ENCODE assay signal across 21 cellular contexts in the genomic region with DNA sequence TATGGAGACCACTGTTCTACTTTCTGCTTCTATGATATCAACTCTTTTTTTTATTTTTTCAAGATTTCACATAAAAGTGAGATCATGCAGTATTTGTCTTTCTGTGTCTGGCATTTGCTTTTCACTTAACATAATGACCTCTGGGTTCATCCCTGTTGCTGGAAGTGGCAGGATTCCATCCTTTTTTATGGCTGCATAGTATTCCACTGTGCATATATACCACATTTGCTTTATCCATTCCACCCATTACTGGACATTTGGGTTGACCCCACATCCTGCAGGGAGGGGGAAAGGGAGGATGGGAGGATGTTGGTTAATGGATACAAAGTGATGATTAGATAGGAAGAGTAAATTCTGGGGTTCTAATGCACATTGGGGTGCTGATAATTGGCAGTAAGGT.
A peak's percentile ranks its signal among the peaks of the same experiment; 100 is the strongest.
DNase-seq lines count a peak whose midpoint lies in the region; ATAC-seq, FAIRE-seq and TF ChIP-seq lines count a peak whose summit lies in the region.
"Had no signal": no experiment of that assay in that cellular context is flagged by ENCODE, and none has a peak within 500 bp of the region (broad histone marks: within the 10 kb centered on the region; RNA-seq: fewer than 3 reads in every experiment).

No MANE protein-coding gene starts in this region.

- no peak overlapping the region for H3K27ac ChIP-seq in K562 (ENCODE audit: extremely low read depth, low read depth, low read length)
- no peak overlapping the region for H3K27ac ChIP-seq in neural progenitor cell
- H3K27ac ChIP-seq in A673 (ENCODE audit: low read depth, low read length, poor library complexity, severe bottlenecking), result no peak overlapping the region
- H3K27ac ChIP-seq: BLaER1 treated with 17β-estradiol and CSF1 and Interleukin-3, amounts not matched to agents 10 nM and 100 nM; C4-2B had no signal

- H3K27me3 ChIP-seq in K562 (ENCODE audit: control insufficient read depth in 2 of 2, insufficient read depth in 2 of 2, low read length in 2 of 2) (peaks cover 8 to 44% of the 10 kb centered on the region in 2 experiments; a peak in 3 of 5 replicates), neural progenitor cell (no peaks in the 10 kb centered on the region), A673 (replicated peaks; ENCODE audit: insufficient read depth, low read depth, low read length, poor library complexity) (no peaks in the 10 kb centered on the region)
- H3K27me3 ChIP-seq: BLaER1 treated with 17β-estradiol and CSF1 and Interleukin-3, amounts not matched to agents 10 nM and 100 nM had no signal

- H4K20me1 ChIP-seq in K562 (replicated peaks; ENCODE audit: control insufficient read depth, insufficient read depth, low read length) (no peaks in the 10 kb centered on the region), neural progenitor cell (ENCODE audit: low read depth) (no peaks in the 10 kb centered on the region)
- H4K20me1 ChIP-seq: BLaER1 treated with 17β-estradiol and CSF1 and Interleukin-3, amounts not matched to agents 10 nM and 100 nM had no signal

- H3K4me1 ChIP-seq in K562 (replicated peaks in 1 of 2; ENCODE audit: control insufficient read depth in 2 of 2, insufficient read depth in 2 of 2, low read length in 2 of 2) (no peaks in the 10 kb centered on the region), neural progenitor cell (no peaks in the 10 kb centered on the region), A673 (ENCODE audit: insufficient read depth, low read length, poor library complexity, severe bottlenecking) (no peaks in the 10 kb centered on the region)
- H3K4me1 ChIP-seq: Caco-2 had no signal

- no peak for TF ChIP-seq RAD21 in K562 (CRISPR knock-in tag; conservative IDR thresholded peaks at IDR 0.05 in 1 of 2, IDR thresholded peaks at IDR 0.05 in 1 of 2)

- H3K36me3 ChIP-seq in K562 (ENCODE audit: control insufficient read depth, insufficient read depth, low read length), result no peaks in the 10 kb centered on the region
- no peaks in the 10 kb centered on the region for H3K36me3 ChIP-seq in neural progenitor cell
- H3K36me3 ChIP-seq in A673 (ENCODE audit: insufficient read depth, low read length, poor library complexity, severe bottlenecking), result no peaks in the 10 kb centered on the region
- H3K36me3 ChIP-seq: BLaER1 treated with 17β-estradiol and CSF1 and Interleukin-3, amounts not matched to agents 10 nM and 100 nM had no signal

- H3K4me3 Mint-ChIP-seq in neural progenitor cell, result peak overlapping the region; percentile 42
- H3K4me3 Mint-ChIP-seq: B cell; CD4-positive, alpha-beta T cell; CD8-positive, alpha-beta T cell had no signal

- H3K4me3 ChIP-seq in K562 (no peak overlapping the region), neural progenitor cell (no peak overlapping the region), A673 (ENCODE audit: low read depth, low read length, poor library complexity, severe bottlenecking) (no peak overlapping the region)
- H3K4me3 ChIP-seq: BLaER1 treated with 17β-estradiol and CSF1 and Interleukin-3, amounts not matched to agents 10 nM and 100 nM had no signal

- H3K9me3 Mint-ChIP-seq in neural progenitor cell, result peaks cover 5% of the 10 kb centered on the region

- H3K79me2 ChIP-seq in K562 (ENCODE audit: control insufficient read depth, insufficient read depth, low read length) (no peaks in the 10 kb centered on the region), neural progenitor cell (ENCODE audit: low read depth) (no peaks in the 10 kb centered on the region)

- no peak for FAIRE-seq in K562 (lab: Jason Lieb, UNC)
- FAIRE-seq: A204.1, D721Med, G401.6, GM12891, GM19239 had no signal

- BruUV-seq in K562 (replicated peaks; lab: Mats Ljungman, UMichigan) (no TSS peak), A673 (replicated peaks; lab: Mats Ljungman, UMichigan) (no TSS peak)

- H2AFZ ChIP-seq in K562 (ENCODE audit: low read depth, low read length), result no peak overlapping the region
- H2AFZ ChIP-seq in neural progenitor cell (replicated peaks), result no peak overlapping the region

- POLR2A ChIA-PET in K562 (lab: Yijun Ruan, JAX), result no interaction called here
- POLR2A ChIA-PET in A673 (lab: Charles Lee; ENCODE audit: low non-redundant PET), result no interaction called here

- CTCF ChIA-PET in K562 (lab: Yijun Ruan, JAX; ENCODE audit: low intra/inter-chr PET ratio) (no interaction called here), A673 (lab: Charles Lee) (no interaction called here)

- H3K9me3 ChIP-seq in K562 (replicated peaks; ENCODE audit: control insufficient read depth, insufficient read depth, low read depth, low read length) (no peaks in the 10 kb centered on the region), neural progenitor cell (ENCODE audit: low read depth) (no peaks in the 10 kb centered on the region), A673 (ENCODE audit: low read depth, low read length, poor library complexity, severe bottlenecking) (no peaks in the 10 kb centered on the region)
- H3K9me3 ChIP-seq: Caco-2 had no signal

- H3F3A ChIP-seq in neural progenitor cell (ENCODE audit: low read depth), result no peaks in the 10 kb centered on the region

- no peak for ATAC-seq in K562
- ATAC-seq: CD8-positive, alpha-beta T cell had no signal

- no peak for TF ChIP-seq EP300 in K562 (IDR thresholded peaks at IDR 0.05; ENCODE audit: low read length)

- H3K27ac Mint-ChIP-seq in neural progenitor cell, result no peak overlapping the region
- H3K27ac Mint-ChIP-seq: B cell; CD4-positive, alpha-beta T cell; CD8-positive, alpha-beta T cell had no signal

- H3K9ac ChIP-seq in K562 (ENCODE audit: insufficient read depth in 1 of 2, low read depth in 2 of 2, low read length in 2 of 2) (no peak overlapping the region), neural progenitor cell (no peak overlapping the region)
- H3K9ac ChIP-seq: BLaER1 treated with 17β-estradiol and CSF1 and Interleukin-3, amounts not matched to agents 10 nM and 100 nM had no signal

- DNase-seq in K562 (ENCODE audit: extremely low read depth in 1 of 4, low spot score in 3 of 4) (no peak), neural progenitor cell (ENCODE audit: low spot score) (no peak), nucleus accumbens (lab: John Stamatoyannopoulos, UW) (no peak), A673 (ENCODE audit: low spot score) (no peak), amniotic stem cell (lab: John Stamatoyannopoulos, UW) (no peak)
- DNase-seq: 8988T; AML-193; Caco-2; Calu3; CD4-positive, alpha-beta T cell; CD8-positive, alpha-beta T cell; DMS79 treated with DMSO at 0.1 percent for 48 hours; GF-D8 had no signal

- in situ Hi-C loops in K562 (cut with MboI), result no loop called here

- no peaks in the 10 kb centered on the region for H3K4me1 Mint-ChIP-seq in neural progenitor cell
- H3K4me1 Mint-ChIP-seq: B cell had no signal

- peaks cover 2% of the 10 kb centered on the region for H3K27me3 Mint-ChIP-seq in neural progenitor cell (ENCODE audit: insufficient read depth, low read depth)

- intact Hi-C loops in K562 (cut with micrococcal nuclease) (no loop called here), A673 (cut with micrococcal nuclease; ENCODE audit: unreplicated experiment) (no loop called here)

- H3K9me1 ChIP-seq in K562 (ENCODE audit: control insufficient read depth, insufficient read depth, low read length), result no peaks in the 10 kb centered on the region

- no peak overlapping the region for H3K4me2 ChIP-seq in K562 (ENCODE audit: insufficient read depth, low read length)
- no peak overlapping the region for H3K4me2 ChIP-seq in neural progenitor cell
- H3K4me2 ChIP-seq: BLaER1 treated with 17β-estradiol and CSF1 and Interleukin-3, amounts not matched to agents 10 nM and 100 nM had no signal

- no peak for TF ChIP-seq POLR2A in K562 (conservative IDR thresholded peaks at IDR 0.05)

- TF ChIP-seq CTCF in K562 (IDR thresholded peaks at IDR 0.05 in 2 of 3, conservative IDR thresholded peaks at IDR 0.05 in 1 of 3; ENCODE audit: insufficient read depth in 2 of 3, low read depth in 1 of 3, low read length in 3 of 3), result no peak
- TF ChIP-seq CTCF in neural progenitor cell (IDR thresholded peaks at IDR 0.05), result no peak
- no peak for TF ChIP-seq CTCF in A673 (conservative IDR thresholded peaks at IDR 0.05; ENCODE audit: low read depth, low read length)

- no peaks in the 10 kb centered on the region for H3K36me3 Mint-ChIP-seq in neural progenitor cell
- H3K36me3 Mint-ChIP-seq: CD8-positive, alpha-beta T cell had no signal

TF ChIP-seq in K562, 482 proteins besides CTCF, POLR2A, EP300 and RAD21 (continues in another document):
- TF ChIP-seq CAMTA2 (CRISPR knock-in tag; conservative IDR thresholded peaks at IDR 0.05) (no peak), TCF7L2 (IDR thresholded peaks at IDR 0.05; ENCODE audit: low read depth, low read length) (no peak), ZNF79 (CRISPR knock-in tag; IDR thresholded peaks at IDR 0.05; ENCODE audit: low read depth) (no peak), RBM25 (IDR thresholded peaks at IDR 0.05; ENCODE audit: low read depth, low read length, severe bottlenecking) (peak; percentile 66), NONO (IDR thresholded peaks at IDR 0.05; ENCODE audit: low read depth in 2 of 2, low read length in 1 of 2) (no peak), MBD2 (IDR thresholded peaks at IDR 0.05; ENCODE audit: borderline replicate concordance, low read depth) (no peak), SRSF3 (IDR thresholded peaks at IDR 0.05; ENCODE audit: insufficient read depth, low read length) (no peak), ZFP36 (IDR thresholded peaks at IDR 0.05; ENCODE audit: low read depth, low read length, partially characterized antibody) (no peak), ZNF146 (CRISPR knock-in tag; IDR thresholded peaks at IDR 0.05; ENCODE audit: unreplicated experiment) (peak; percentile 89), ZNF140 (CRISPR knock-in tag; IDR thresholded peaks at IDR 0.05) (no peak)
- TF ChIP-seq, protein P1, sequence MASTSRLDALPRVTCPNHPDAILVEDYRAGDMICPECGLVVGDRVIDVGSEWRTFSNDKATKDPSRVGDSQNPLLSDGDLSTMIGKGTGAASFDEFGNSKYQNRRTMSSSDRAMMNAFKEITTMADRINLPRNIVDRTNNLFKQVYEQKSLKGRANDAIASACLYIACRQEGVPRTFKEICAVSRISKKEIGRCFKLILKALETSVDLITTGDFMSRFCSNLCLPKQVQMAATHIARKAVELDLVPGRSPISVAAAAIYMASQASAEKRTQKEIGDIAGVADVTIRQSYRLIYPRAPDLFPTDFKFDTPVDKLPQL (IDR thresholded peaks at IDR 0.05; ENCODE audit: extremely low read depth, insufficient read length), result no peak
- TF ChIP-seq, protein P2, sequence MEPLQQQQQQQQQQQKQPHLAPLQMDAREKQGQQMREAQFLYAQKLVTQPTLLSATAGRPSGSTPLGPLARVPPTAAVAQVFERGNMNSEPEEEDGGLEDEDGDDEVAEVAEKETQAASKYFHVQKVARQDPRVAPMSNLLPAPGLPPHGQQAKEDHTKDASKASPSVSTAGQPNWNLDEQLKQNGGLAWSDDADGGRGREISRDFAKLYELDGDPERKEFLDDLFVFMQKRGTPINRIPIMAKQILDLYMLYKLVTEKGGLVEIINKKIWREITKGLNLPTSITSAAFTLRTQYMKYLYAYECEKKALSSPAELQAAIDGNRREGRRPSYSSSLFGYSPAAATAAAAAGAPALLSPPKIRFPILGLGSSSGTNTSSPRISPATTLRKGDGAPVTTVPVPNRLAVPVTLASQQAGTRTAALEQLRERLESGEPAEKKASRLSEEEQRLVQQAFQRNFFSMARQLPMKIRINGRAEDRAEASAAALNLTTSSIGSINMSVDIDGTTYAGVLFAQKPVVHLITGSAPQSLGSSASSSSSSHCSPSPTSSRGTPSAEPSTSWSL (CRISPR knock-in tag; IDR thresholded peaks at IDR 0.05; ENCODE audit: borderline replicate concordance), result no peak
